In the genomic region with DNA sequence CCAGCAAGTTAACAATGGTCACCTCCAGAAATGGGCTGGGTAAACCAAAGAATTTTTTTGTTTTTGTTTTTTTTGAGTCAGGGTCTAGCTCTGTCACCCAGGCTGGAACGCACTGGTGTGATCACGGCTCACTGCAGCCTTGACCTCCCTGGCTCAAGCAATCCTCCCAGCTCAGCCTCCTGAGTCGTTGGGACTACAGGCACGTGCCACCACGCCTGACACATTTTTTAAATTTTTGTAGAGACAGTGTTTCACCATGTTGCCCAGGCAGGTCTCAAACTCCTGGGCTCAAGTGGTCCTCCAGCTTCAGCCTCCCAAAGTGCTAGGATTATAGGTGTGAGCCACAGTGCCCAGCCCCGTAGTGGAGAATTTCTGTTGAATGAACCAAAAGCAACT, we compare ENCODE assay signal across 11 cellular contexts. TPM values are rescaled to one million over a fixed set of nuclear protein-coding genes. Genes with fewer than 3 reads are reported as not detected.
A peak's percentile ranks its signal among the peaks of the same experiment; 100 is the strongest.
DNase-seq lines count a peak whose midpoint lies in the region; ATAC-seq, FAIRE-seq and TF ChIP-seq lines count a peak whose summit lies in the region.
"Had no signal": no experiment of that assay in that cellular context is flagged by ENCODE, and none has a peak within 500 bp of the region (broad histone marks: within the 10 kb centered on the region; RNA-seq: fewer than 3 reads in every experiment).

No MANE protein-coding gene starts in this region.

- peaks cover 42% of the 10 kb centered on the region for H3K79me2 ChIP-seq in SK-N-SH (ENCODE audit: insufficient read depth)
- peaks cover 47% of the 10 kb centered on the region for H3K79me2 ChIP-seq in astrocyte (ENCODE audit: insufficient read depth, low read length)

- peak overlapping the region; percentile 94 for H3K4me3 Mint-ChIP-seq in astrocyte (ENCODE audit: unreplicated experiment)
- H3K4me3 Mint-ChIP-seq in naive thymus-derived CD4-positive, alpha-beta T cell, result peak overlapping the region in 9 of 10 donors; percentile 20 to 95 (median 88)

- H3K27me3 Mint-ChIP-seq in astrocyte (ENCODE audit: low read depth, unreplicated experiment), result no peaks in the 10 kb centered on the region
- H3K27me3 Mint-ChIP-seq in naive thymus-derived CD4-positive, alpha-beta T cell, result peaks cover 0 to 2% (median 0%) of the 10 kb centered on the region in 5 donors

- ATAC-seq in SK-N-SH treated with all-trans-retinoic acid at 6 μM for 48 hours (no peak), GM18861 (IDR thresholded peaks at IDR 0.05; ENCODE audit: unreplicated experiment) (no peak)
- no peak for ATAC-seq in naive thymus-derived CD4-positive, alpha-beta T cell

- peak overlapping the region; percentile 95 for H3K27ac Mint-ChIP-seq in astrocyte (ENCODE audit: unreplicated experiment)
- peak overlapping the region in 5 of 9 donors; percentile 62 to 88 (median 82) for H3K27ac Mint-ChIP-seq in naive thymus-derived CD4-positive, alpha-beta T cell

- peak overlapping the region; percentile 91; the same call in 1 of the 2 replicates for H3K4me2 ChIP-seq in SK-N-SH
- H3K4me2 ChIP-seq in astrocyte (ENCODE audit: low read length), result peak overlapping the region; percentile 95

- no peaks in the 10 kb centered on the region for H3K27me3 ChIP-seq in SK-N-SH (ENCODE audit: insufficient read depth)
- H3K27me3 ChIP-seq in HUES6 (ENCODE audit: control insufficient read depth, insufficient read depth, low read length), result no peaks in the 10 kb centered on the region
- H3K27me3 ChIP-seq in astrocyte (ENCODE audit: insufficient read depth, low read length), result no peaks in the 10 kb centered on the region
- H3K27me3 ChIP-seq in naive thymus-derived CD4-positive, alpha-beta T cell (ENCODE audit: control insufficient read depth in 2 of 2, insufficient read depth in 2 of 2, low read length in 2 of 2), result no peaks in the 10 kb centered on the region

- no peak overlapping the region for H3K27ac ChIP-seq in SK-N-SH (ENCODE audit: low read depth in 2 of 2, low read length in 1 of 2)
- H3K27ac ChIP-seq in HUES6 (ENCODE audit: low read depth, low read length), result no peak overlapping the region
- no peak overlapping the region for H3K27ac ChIP-seq in astrocyte (ENCODE audit: low read depth, low read length)
- H3K27ac ChIP-seq in naive thymus-derived CD4-positive, alpha-beta T cell (ENCODE audit: low read depth, low read length), result peak overlapping the region; percentile 76

- intact Hi-C loops in naive thymus-derived CD4-positive, alpha-beta T cell (cut with micrococcal nuclease), result loop anchor here (10.0 kb wide), 4 partner anchors 356 to 1196 kb away; partner anchors contain the start of genes TRAF7 (in 2 of the 2), UBE2I (in 1 of the 2) and UQCC4 (in 1 of the 2)

- H3K36me3 ChIP-seq in SK-N-SH (replicated peaks in 1 of 2; ENCODE audit: control insufficient read depth in 1 of 2, insufficient read depth in 2 of 2, low read length in 1 of 2) (peaks cover 3 to 36% of the 10 kb centered on the region in 2 experiments), HUES6 (ENCODE audit: control insufficient read depth, insufficient read depth, low read length) (peaks cover 39% of the 10 kb centered on the region), astrocyte (ENCODE audit: insufficient read depth, low read length) (peaks cover 2% of the 10 kb centered on the region)
- peaks cover 0 to 52% (median 0%) of the 10 kb centered on the region in 3 experiments for H3K36me3 ChIP-seq in naive thymus-derived CD4-positive, alpha-beta T cell (ENCODE audit: control insufficient read depth in 2 of 3, insufficient read depth in 3 of 3, low read length in 3 of 3)

- no peak for TF ChIP-seq EP300 in SK-N-SH (IDR thresholded peaks at IDR 0.05; ENCODE audit: borderline replicate concordance in 1 of 2, low read depth in 1 of 2, low read length in 1 of 2)

- H3K36me3 Mint-ChIP-seq in astrocyte (ENCODE audit: low read depth, unreplicated experiment), result peaks cover 2% of the 10 kb centered on the region
- H3K36me3 Mint-ChIP-seq in naive thymus-derived CD4-positive, alpha-beta T cell, result peaks cover 0 to 3% (median 0%) of the 10 kb centered on the region in 5 donors

- H3K9me3 Mint-ChIP-seq in astrocyte (ENCODE audit: unreplicated experiment), result no peaks in the 10 kb centered on the region
- no peaks in the 10 kb centered on the region for H3K9me3 Mint-ChIP-seq in naive thymus-derived CD4-positive, alpha-beta T cell

- H3K9me3 ChIP-seq in SK-N-SH (no peaks in the 10 kb centered on the region), HUES6 (ENCODE audit: control insufficient read depth, insufficient read depth, low read depth, low read length) (no peaks in the 10 kb centered on the region), astrocyte (ENCODE audit: insufficient read depth, low read depth, low read length) (no peaks in the 10 kb centered on the region)
- H3K9me3 ChIP-seq in naive thymus-derived CD4-positive, alpha-beta T cell (ENCODE audit: control insufficient read depth in 2 of 3, low read length in 3 of 3), result no peaks in the 10 kb centered on the region

- H3K4me3 ChIP-seq in SK-N-SH (ENCODE audit: low read depth in 2 of 2, low read length in 1 of 2) (no peak overlapping the region; a peak in 1 of 4 replicates), HUES6 (ENCODE audit: low read depth, low read length) (peak overlapping the region; percentile 91; the same call in 1 of the 2 replicates), astrocyte (ENCODE audit: insufficient read depth, low read depth, low read length) (no peak overlapping the region)
- no peak overlapping the region for H3K4me3 ChIP-seq in naive thymus-derived CD4-positive, alpha-beta T cell (ENCODE audit: low read length)

- H4K20me1 ChIP-seq in SK-N-SH (ENCODE audit: insufficient read depth), result peaks cover 10% of the 10 kb centered on the region; the same call in 1 of the 2 replicates
- peaks cover 43% of the 10 kb centered on the region for H4K20me1 ChIP-seq in astrocyte (ENCODE audit: insufficient read depth, low read length)

- no peaks in the 10 kb centered on the region for H3K9me2 ChIP-seq in SK-N-SH

- CTCF ChIA-PET in SK-N-SH (lab: Yijun Ruan, JAX), result interaction anchor here (0.9 to 1.0 kb wide), 2 partner anchors 13 to 149 kb away, joined by 3 to 4 read pairs; no protein-coding TSS in a partner anchor
- CTCF ChIA-PET in naive thymus-derived CD4-positive, alpha-beta T cell (lab: Charles Lee), result no interaction called here

- no peak for TF ChIP-seq CTCF in SK-N-SH (IDR thresholded peaks at IDR 0.05)
- TF ChIP-seq CTCF in astrocyte (IDR thresholded peaks at IDR 0.05; ENCODE audit: insufficient read depth, low read depth, low read length), result no peak
- TF ChIP-seq CTCF in GM20000 (IDR thresholded peaks at IDR 0.05; ENCODE audit: extremely low read depth, missing control alignments), result no peak

- no peak for TF ChIP-seq RAD21 in SK-N-SH (IDR thresholded peaks at IDR 0.05; ENCODE audit: low read length)

- H2AFZ ChIP-seq in SK-N-SH (ENCODE audit: low read depth), result no peak overlapping the region
- no peak overlapping the region for H2AFZ ChIP-seq in astrocyte (ENCODE audit: low read depth, low read length)

- peaks cover 0 to 8% of the 10 kb centered on the region in 2 experiments; a peak in 1 of 4 replicates for H3K4me1 ChIP-seq in SK-N-SH (ENCODE audit: control insufficient read depth in 1 of 2, insufficient read depth in 2 of 2, low read depth in 1 of 2, low read length in 1 of 2)
- peaks cover 5% of the 10 kb centered on the region; the same call in 1 of the 2 replicates for H3K4me1 ChIP-seq in HUES6 (ENCODE audit: control insufficient read depth, insufficient read depth, low read length)
- H3K4me1 ChIP-seq in astrocyte (ENCODE audit: insufficient read depth, low read length), result peaks cover 12% of the 10 kb centered on the region
- H3K4me1 ChIP-seq in naive thymus-derived CD4-positive, alpha-beta T cell (ENCODE audit: control insufficient read depth in 2 of 2, insufficient read depth in 2 of 2, low read length in 2 of 2), result peaks cover 13 to 24% of the 10 kb centered on the region in 2 donors

- peaks cover 9% of the 10 kb centered on the region for H3K4me1 Mint-ChIP-seq in astrocyte (ENCODE audit: low read depth, unreplicated experiment)
- peaks cover 0 to 47% (median 21%) of the 10 kb centered on the region in 7 donors for H3K4me1 Mint-ChIP-seq in naive thymus-derived CD4-positive, alpha-beta T cell

- FAIRE-seq in astrocyte (lab: Jason Lieb, UNC), result no peak

- WGBS in SK-N-SH (ENCODE audit: low lambda C conversion rate), result 94% methylated on average over 6 of the region's 6 CpGs

- DNase-seq in SK-N-SH, result no peak
- DNase-seq in astrocyte (ENCODE audit: low read depth), result no peak
- no peak for DNase-seq in naive thymus-derived CD4-positive, alpha-beta T cell
- no peak for DNase-seq in GM20000 (ENCODE audit: low spot score)
- DNase-seq in germinal center (ENCODE audit: low spot score), result no peak
- DNase-seq: cortex of kidney, GF-D8, NCI-H69 had no signal

- H3K9ac ChIP-seq in SK-N-SH (no peak overlapping the region), HUES6 (ENCODE audit: low read length) (no peak overlapping the region), astrocyte (ENCODE audit: low read length) (peak overlapping the region; percentile 81)

- H3F3A ChIP-seq in SK-N-SH (replicated peaks; ENCODE audit: insufficient read depth), result peaks cover 8% of the 10 kb centered on the region

- POLR2A ChIA-PET in SK-N-SH (lab: Yijun Ruan, JAX), result interaction anchor here (1.7 kb wide), 1 partner anchor 46 kb away, joined by 5 read pairs; the partner anchor contains the start of genes FAHD1 and HAGH
- POLR2A ChIA-PET in naive thymus-derived CD4-positive, alpha-beta T cell (lab: Charles Lee), result interaction anchor here (0.6 to 3.7 kb wide), 3 partner anchors 9 to 45 kb away, joined by 3 to 93 read pairs (median 33); partner anchors contain the start of genes EME2, FAHD1, HAGH and MRPS34

RNA-seq across cellular contexts. Expression of gene SPSB3, which starts 1.7 kb away (rescaled TPM):
- 40.6 and 41.6 TPM in 2 replicates for polyA plus RNA-seq in SK-N-SH (2012; rRNA removed)
- 8.8 and 17.6 TPM in 2 replicates for polyA plus RNA-seq in SK-N-SH (2012; cell fraction: cytosol; rRNA removed)
- polyA plus RNA-seq in SK-N-SH (2012; cell fraction: nucleus; rRNA removed), result 245 and 398 TPM in 2 replicates
- total RNA-seq in astrocyte, result 21.8 and 23.3 TPM in 2 replicates
- 100 to 1,000 TPM in 2 of 5 experiments, 10 to 100 TPM in 3; 38.2 to 127 (median 72.3) TPM for total RNA-seq in naive thymus-derived CD4-positive, alpha-beta T cell
- polyA plus RNA-seq in naive thymus-derived CD4-positive, alpha-beta T cell, result 10 to 100 TPM; 38.7 to 58.9 TPM

RNA-seq across cellular contexts. Expression of gene NUBP2, which starts 2.1 kb away (rescaled TPM):
- polyA plus RNA-seq in SK-N-SH (2012; rRNA removed), result 73.2 and 75.4 TPM in 2 replicates
- 30.1 and 51.3 TPM in 2 replicates for polyA plus RNA-seq in SK-N-SH (2012; cell fraction: cytosol; rRNA removed)
- polyA plus RNA-seq in SK-N-SH (2012; cell fraction: nucleus; rRNA removed), result 98.8 and 129 TPM in 2 replicates
- 41.4 and 45.2 TPM in 2 replicates for total RNA-seq in astrocyte
- total RNA-seq in naive thymus-derived CD4-positive, alpha-beta T cell, result 10 to 100 TPM; 39.3 to 60.2 (median 48.6) TPM
- 10 to 100 TPM; 96.7 to 98.9 TPM for polyA plus RNA-seq in naive thymus-derived CD4-positive, alpha-beta T cell

RNA-seq across cellular contexts. Expression of gene MRPS34, which starts 7.7 kb away (rescaled TPM):
- 127 and 156 TPM in 2 replicates for polyA plus RNA-seq in SK-N-SH (2012; rRNA removed)
- 111 and 132 TPM in 2 replicates for polyA plus RNA-seq in SK-N-SH (2012; cell fraction: cytosol; rRNA removed)
- 95.4 and 157 TPM in 2 replicates for polyA plus RNA-seq in SK-N-SH (2012; cell fraction: nucleus; rRNA removed)
- 74.0 and 80.2 TPM in 2 replicates for total RNA-seq in astrocyte
- 100 to 1,000 TPM in 1 of 5 experiments, 10 to 100 TPM in 4; 41.6 to 115 (median 49.5) TPM for total RNA-seq in naive thymus-derived CD4-positive, alpha-beta T cell
- polyA plus RNA-seq in naive thymus-derived CD4-positive, alpha-beta T cell, result 100 to 1,000 TPM; 124 to 162 TPM

RNA-seq across cellular contexts. Expression of gene EME2, which starts 8.1 kb away (rescaled TPM):
- polyA plus RNA-seq in SK-N-SH (2012; rRNA removed), result 10.1 and 15.8 TPM in 2 replicates
- polyA plus RNA-seq in SK-N-SH (2012; cell fraction: cytosol; rRNA removed), result 1.6 and 2.3 TPM in 2 replicates
- 108 and 136 TPM in 2 replicates for polyA plus RNA-seq in SK-N-SH (2012; cell fraction: nucleus; rRNA removed)
- 21.4 and 23.3 TPM in 2 replicates for total RNA-seq in astrocyte
- 10 to 100 TPM; 32.2 to 47.5 (median 36.8) TPM for total RNA-seq in naive thymus-derived CD4-positive, alpha-beta T cell
- polyA plus RNA-seq in naive thymus-derived CD4-positive, alpha-beta T cell, result 1 to 10 TPM in 1 of 2 donors, under 1 TPM in 1; 0.59 to 3.8 TPM

RNA-seq across cellular contexts. Expression of gene NME3, which starts 9.3 kb away (rescaled TPM):
- polyA plus RNA-seq in SK-N-SH (2012; rRNA removed), result 77.2 and 80.4 TPM in 2 replicates
- polyA plus RNA-seq in SK-N-SH (2012; cell fraction: cytosol; rRNA removed), result 26.3 and 44.0 TPM in 2 replicates
- 300 and 459 TPM in 2 replicates for polyA plus RNA-seq in SK-N-SH (2012; cell fraction: nucleus; rRNA removed)
- 36.3 and 42.7 TPM in 2 replicates for total RNA-seq in astrocyte
- 10 to 100 TPM; 49.4 to 81.5 (median 58.2) TPM for total RNA-seq in naive thymus-derived CD4-positive, alpha-beta T cell
- 10 to 100 TPM; 70.6 to 71.9 TPM for polyA plus RNA-seq in naive thymus-derived CD4-positive, alpha-beta T cell
